Comparison of ENCODE assay signal across 25 cellular contexts in genomic region chr5:17308326-17309065, GRCh38.
DNase-seq lines count a peak whose midpoint lies in the region; ATAC-seq and TF ChIP-seq lines count a peak whose summit lies in the region.
"Had no signal": no experiment of that assay in that cellular context is flagged by ENCODE, and none has a peak within 500 bp of the region (broad histone marks: within the 10 kb centered on the region; RNA-seq: fewer than 3 reads in every experiment).

No MANE protein-coding gene starts in this region.

- H3K27ac Mint-ChIP-seq in MCF 10A (ENCODE audit: low read depth, unreplicated experiment), result peak overlapping the region; percentile 16
- H3K27ac Mint-ChIP-seq: CD4-positive, CD25-positive, alpha-beta regulatory T cell had no signal

- peak overlapping the region; percentile 20 for H3K4me3 Mint-ChIP-seq in MCF 10A (ENCODE audit: unreplicated experiment)
- H3K4me3 Mint-ChIP-seq: CD4-positive, CD25-positive, alpha-beta regulatory T cell had no signal

- no peaks in the 10 kb centered on the region for H3K27me3 Mint-ChIP-seq in MCF 10A (ENCODE audit: insufficient read depth, unreplicated experiment)
- H3K27me3 Mint-ChIP-seq: CD4-positive, CD25-positive, alpha-beta regulatory T cell had no signal

- CTCF ChIA-PET in MCF 10A (lab: Yijun Ruan, JAX) (interaction anchor here (0.9 kb wide), 1 partner anchor 56 kb away, joined by 3 read pairs; no protein-coding TSS in a partner anchor), HEK293 (lab: Yijun Ruan, JAX) (interaction anchor here (0.6 kb wide), 1 partner anchor 73 kb away, joined by 5 read pairs; no protein-coding TSS in a partner anchor)

- H3K9me3 ChIP-seq in breast epithelium (no peaks in the 10 kb centered on the region), HEK293 (ENCODE audit: control insufficient read depth, insufficient read depth, low read depth, low read length) (no peaks in the 10 kb centered on the region), left lung (no peaks in the 10 kb centered on the region), right lobe of liver (no peaks in the 10 kb centered on the region)
- H3K9me3 ChIP-seq: SJSA1 had no signal

- H3K4me3 ChIP-seq in breast epithelium, result no peak overlapping the region
- H3K4me3 ChIP-seq in HEK293 (ENCODE audit: low read depth, low read length), result no peak overlapping the region
- H3K4me3 ChIP-seq in fibroblast of mammary gland (ENCODE audit: control insufficient read depth, low read depth, low read length), result no peak overlapping the region
- no peak overlapping the region for H3K4me3 ChIP-seq in left lung
- H3K4me3 ChIP-seq in right lobe of liver, result no peak overlapping the region
- H3K4me3 ChIP-seq: BLaER1, SJSA1 had no signal

- TF ChIP-seq CTCF in MCF 10A (IDR thresholded peaks at IDR 0.05; ENCODE audit: unreplicated experiment), result no peak
- no peak for TF ChIP-seq CTCF in breast epithelium (IDR thresholded peaks at IDR 0.05)
- TF ChIP-seq CTCF in HEK293 (tag by site-specific recombination; IDR thresholded peaks at IDR 0.05), result no peak
- no peak for TF ChIP-seq CTCF in fibroblast of mammary gland (conservative IDR thresholded peaks at IDR 0.05; ENCODE audit: control insufficient read depth, insufficient read depth, low read depth, low read length)
- no peak for TF ChIP-seq CTCF in left lung (IDR thresholded peaks at IDR 0.05)
- TF ChIP-seq CTCF in right lobe of liver (IDR thresholded peaks at IDR 0.05), result no peak

- DNase-seq in MCF 10A (ENCODE audit: unreplicated experiment), result no peak
- no peak for DNase-seq in breast epithelium (ENCODE audit: low spot score in 2 of 2)
- peak; percentile 30 for DNase-seq in fibroblast of mammary gland (ENCODE audit: low read depth)
- no peak for DNase-seq in left lung
- DNase-seq in right lobe of liver, result no peak
- no peak for DNase-seq in Right ventricle myocardium superior
- DNase-seq: 8988T; CD4-positive, CD25-positive, alpha-beta regulatory T cell; DMS153; DND-41; KG1; NCI-H1105 treated with DMSO at 0.1 percent for 48 hours; NCI-H146; NCI-H1930; NCI-H2107; NCI-H446; NCI-H524 treated with DMSO at 0.1 percent for 48 hours; NCI-H774; NK-92 treated with Interleukin-12 subunit alpha and Interleukin-12 subunit beta, amount 100 ng/mL, for 24 hours; PC-3 had no signal

- H3K36me3 ChIP-seq in breast epithelium (no peaks in the 10 kb centered on the region), HEK293 (ENCODE audit: control insufficient read depth in 2 of 2, insufficient read depth in 1 of 2, low read length in 2 of 2) (no peaks in the 10 kb centered on the region), left lung (no peaks in the 10 kb centered on the region), right lobe of liver (no peaks in the 10 kb centered on the region)
- H3K36me3 ChIP-seq: BLaER1, SJSA1 had no signal

- TF ChIP-seq POLR2A in breast epithelium (IDR thresholded peaks at IDR 0.05) (no peak), right lobe of liver (IDR thresholded peaks at IDR 0.05) (no peak)

- H3K27me3 ChIP-seq in breast epithelium (no peaks in the 10 kb centered on the region), left lung (no peaks in the 10 kb centered on the region), right lobe of liver (no peaks in the 10 kb centered on the region)
- H3K27me3 ChIP-seq: BLaER1, SJSA1 had no signal

- no peaks in the 10 kb centered on the region for H3K36me3 Mint-ChIP-seq in MCF 10A (ENCODE audit: insufficient read depth, unreplicated experiment)
- H3K36me3 Mint-ChIP-seq: CD4-positive, CD25-positive, alpha-beta regulatory T cell had no signal

- BruUV-seq in MCF 10A (replicated peaks; lab: Mats Ljungman, UMichigan), result no TSS peak

- ATAC-seq in left lung (no peak), right lobe of liver (no peak), Right ventricle myocardium superior (ENCODE audit: poor library complexity) (no peak), GM18520 (IDR thresholded peaks at IDR 0.05; ENCODE audit: unreplicated experiment) (no peak)
- ATAC-seq: PC-3, Right ventricle myocardium inferior had no signal

- intact Hi-C loops in MCF 10A (cut with micrococcal nuclease), result loop anchor here (10.0 kb wide), 1 partner anchor 976 kb away; no protein-coding TSS in a partner anchor
- intact Hi-C loops in breast epithelium (cut with DNase I; ENCODE audit: low total_unique reads), result no loop called here
- intact Hi-C loops in left lung (cut with DNase I), result no loop called here
- intact Hi-C loops in right lobe of liver (cut with DNase I), result no loop called here
- intact Hi-C loops in Right ventricle myocardium superior (cut with DNase I), result no loop called here

- H3K27ac ChIP-seq in breast epithelium (no peak overlapping the region), HEK293 (ENCODE audit: extremely low read depth, low read depth, low read length) (no peak overlapping the region), left lung (no peak overlapping the region), right lobe of liver (no peak overlapping the region)
- H3K27ac ChIP-seq: BLaER1, SJSA1 had no signal

- H3K9me3 Mint-ChIP-seq in MCF 10A (ENCODE audit: unreplicated experiment), result no peaks in the 10 kb centered on the region

- H3K4me1 Mint-ChIP-seq in MCF 10A (ENCODE audit: insufficient read depth, unreplicated experiment), result peaks cover 14% of the 10 kb centered on the region
- H3K4me1 Mint-ChIP-seq: CD4-positive, CD25-positive, alpha-beta regulatory T cell had no signal

- 59% methylated on average over 6 of the region's 9 CpGs for WGBS in right lobe of liver (ENCODE audit: insufficient coverage, low coverage, low lambda C conversion rate, missing lambda C conversion rate)

- H3K4me1 ChIP-seq in breast epithelium (no peaks in the 10 kb centered on the region), HEK293 (ENCODE audit: control insufficient read depth, insufficient read depth, low read length) (peaks cover 25% of the 10 kb centered on the region), left lung (peaks cover 3 to 6% of the 10 kb centered on the region in 2 donors), right lobe of liver (no peaks in the 10 kb centered on the region)
- H3K4me1 ChIP-seq: BLaER1 had no signal

- POLR2A ChIA-PET in MCF 10A (lab: Yijun Ruan, JAX), result no interaction called here
- POLR2A ChIA-PET in HEK293 (lab: Yijun Ruan, JAX), result no interaction called here

TF ChIP-seq in HEK293, 187 proteins besides CTCF, POLR2A, EP300 and RAD21:
- TF ChIP-seq ZNF596 (tag by site-specific recombination; IDR thresholded peaks at IDR 0.05) (peak; percentile 81), ZNF555 (tag by site-specific recombination; conservative IDR thresholded peaks at IDR 0.05) (no peak), ZNF366 (tag by site-specific recombination; conservative IDR thresholded peaks at IDR 0.05) (peak; percentile 92), ZNF530 (tag by site-specific recombination; IDR thresholded peaks at IDR 0.05; ENCODE audit: low read depth) (no peak)
